ENCODE assay signal across 11 cellular contexts in genomic region chr16:79163666-79164377, GRCh38.
A peak's percentile ranks its signal among the peaks of the same experiment; 100 is the strongest.
DNase-seq lines count a peak whose midpoint lies in the region; ATAC-seq and TF ChIP-seq lines count a peak whose summit lies in the region.
"Had no signal": no experiment of that assay in that cellular context is flagged by ENCODE, and none has a peak within 500 bp of the region (broad histone marks: within the 10 kb centered on the region; RNA-seq: fewer than 3 reads in every experiment).

No MANE protein-coding gene starts in this region.

- no peak for TF ChIP-seq CTCF in CD8-positive, alpha-beta T cell (IDR thresholded peaks at IDR 0.05)

- H3K36me3 ChIP-seq in CD8-positive, alpha-beta T cell (ENCODE audit: insufficient read depth, low read length): no peaks in the 10 kb centered on the region
- no peaks in the 10 kb centered on the region for H3K36me3 ChIP-seq in naive thymus-derived CD4-positive, alpha-beta T cell (ENCODE audit: control insufficient read depth in 2 of 3, insufficient read depth in 3 of 3, low read length in 3 of 3)
- H3K36me3 ChIP-seq: ascending aorta had no signal

- peak in 1 of 7 experiments; percentile 11 for DNase-seq in CD8-positive, alpha-beta T cell
- DNase-seq in Jurkat, Clone E6-1 (ENCODE audit: low read depth, low spot score): peak; percentile 27
- DNase-seq in activated T-helper 2 cell treated with anti-CD3 and anti-CD28 coated beads, Interferon-gamma antibody, Interleukin-2, Interleukin-4, amounts not matched to agents 10 μg/mL and 5 μg/mL and 100 μg/mL, durations not matched to agents 14 hours and 24 hours and 36 hours (ENCODE audit: low spot score): no peak
- peak in 1 of 9 donors; percentile 2 for DNase-seq in naive thymus-derived CD4-positive, alpha-beta T cell
- no peak for DNase-seq in stimulated activated naive CD4-positive, alpha-beta T cell (lab: John Stamatoyannopoulos, UW)
- DNase-seq in erythroblast (lab: John Stamatoyannopoulos, UW): no peak
- DNase-seq: NCI-H1092 treated with DMSO at 0.1 percent for 48 hours; stimulated activated CD4-positive, alpha-beta T cell treated with anti-CD3 and anti-CD28 coated beads, Interleukin-4, amount 100 ng/mL, for 24 hours; T-helper 9 cell had no signal

- ATAC-seq in CD8-positive, alpha-beta T cell: no peak
- peak; percentile 48 for ATAC-seq in naive thymus-derived CD4-positive, alpha-beta T cell
- no peak for ATAC-seq in GM21381 (IDR thresholded peaks at IDR 0.05; ENCODE audit: unreplicated experiment)

- TF ChIP-seq POLR2A in erythroblast (IDR thresholded peaks at IDR 0.05; ENCODE audit: low read length): no peak

- POLR2A ChIA-PET in CD8-positive, alpha-beta T cell (lab: Charles Lee): no interaction called here
- POLR2A ChIA-PET in naive thymus-derived CD4-positive, alpha-beta T cell (lab: Charles Lee): no interaction called here

- CTCF ChIA-PET in CD8-positive, alpha-beta T cell (lab: Charles Lee): interaction anchor here (0.7 kb wide), 1 partner anchor 587 kb away, joined by 3 read pairs; no protein-coding TSS in a partner anchor
- CTCF ChIA-PET in naive thymus-derived CD4-positive, alpha-beta T cell (lab: Charles Lee): no interaction called here

- no peak overlapping the region for H3K4me3 ChIP-seq in CD8-positive, alpha-beta T cell (ENCODE audit: low read depth, low read length)
- H3K4me3 ChIP-seq in Jurkat, Clone E6-1 (ENCODE audit: low read length): no peak overlapping the region
- H3K4me3 ChIP-seq in naive thymus-derived CD4-positive, alpha-beta T cell (ENCODE audit: low read length): peak overlapping the region; percentile 24
- H3K4me3 ChIP-seq: ascending aorta had no signal

- peak overlapping the region; percentile 52 for H3K27ac Mint-ChIP-seq in CD8-positive, alpha-beta T cell
- peak overlapping the region; percentile 60 for H3K27ac Mint-ChIP-seq in activated T-helper 2 cell treated with anti-CD3 and anti-CD28 coated beads, Interferon-gamma antibody, Interleukin-2, Interleukin-4, amounts not matched to agents 10 μg/mL and 5 μg/mL and 100 μg/mL, durations not matched to agents 14 hours and 24 hours and 36 hours
- H3K27ac Mint-ChIP-seq in naive thymus-derived CD4-positive, alpha-beta T cell: peak overlapping the region in 6 of 9 donors; percentile 14 to 73 (median 53)

- H3K4me1 ChIP-seq in CD8-positive, alpha-beta T cell (ENCODE audit: insufficient read depth, low read length): no peaks in the 10 kb centered on the region
- H3K4me1 ChIP-seq in naive thymus-derived CD4-positive, alpha-beta T cell (ENCODE audit: control insufficient read depth in 2 of 2, insufficient read depth in 2 of 2, low read length in 2 of 2): no peaks in the 10 kb centered on the region
- H3K4me1 ChIP-seq: ascending aorta had no signal

- H3K27me3 ChIP-seq in CD8-positive, alpha-beta T cell (ENCODE audit: insufficient read depth, low read length): no peaks in the 10 kb centered on the region
- H3K27me3 ChIP-seq in naive thymus-derived CD4-positive, alpha-beta T cell (ENCODE audit: control insufficient read depth in 2 of 2, insufficient read depth in 2 of 2, low read length in 2 of 2): no peaks in the 10 kb centered on the region
- H3K27me3 ChIP-seq: ascending aorta had no signal

- peaks cover 10% of the 10 kb centered on the region for H3K9me3 Mint-ChIP-seq in CD8-positive, alpha-beta T cell
- peaks cover 7% of the 10 kb centered on the region for H3K9me3 Mint-ChIP-seq in activated T-helper 2 cell treated with anti-CD3 and anti-CD28 coated beads, Interferon-gamma antibody, Interleukin-2, Interleukin-4, amounts not matched to agents 10 μg/mL and 5 μg/mL and 100 μg/mL, durations not matched to agents 14 hours and 24 hours and 36 hours
- peaks cover 5 to 10% (median 8%) of the 10 kb centered on the region in 11 donors for H3K9me3 Mint-ChIP-seq in naive thymus-derived CD4-positive, alpha-beta T cell

- intact Hi-C loops in CD8-positive, alpha-beta T cell (cut with DNase I, micrococcal nuclease): no loop called here
- intact Hi-C loops in activated T-helper 2 cell treated with anti-CD3 and anti-CD28 coated beads, Interferon-gamma antibody, Interleukin-2, Interleukin-4, amounts not matched to agents 10 μg/mL and 5 μg/mL and 100 μg/mL, durations not matched to agents 14 hours and 24 hours and 36 hours (cut with micrococcal nuclease): no loop called here
- intact Hi-C loops in naive thymus-derived CD4-positive, alpha-beta T cell (cut with micrococcal nuclease): no loop called here

- H3K9me3 ChIP-seq in CD8-positive, alpha-beta T cell (ENCODE audit: low read length): peaks cover 4% of the 10 kb centered on the region
- no peaks in the 10 kb centered on the region for H3K9me3 ChIP-seq in naive thymus-derived CD4-positive, alpha-beta T cell (ENCODE audit: control insufficient read depth in 2 of 3, low read length in 3 of 3)

- no peak overlapping the region for H3K27ac ChIP-seq in CD8-positive, alpha-beta T cell (ENCODE audit: low read depth, low read length)
- no peak overlapping the region for H3K27ac ChIP-seq in naive thymus-derived CD4-positive, alpha-beta T cell (ENCODE audit: low read depth, low read length)
- H3K27ac ChIP-seq: ascending aorta had no signal

- H3K36me3 Mint-ChIP-seq in CD8-positive, alpha-beta T cell: peaks cover 2% of the 10 kb centered on the region
- peaks cover 6% of the 10 kb centered on the region for H3K36me3 Mint-ChIP-seq in activated T-helper 2 cell treated with anti-CD3 and anti-CD28 coated beads, Interferon-gamma antibody, Interleukin-2, Interleukin-4, amounts not matched to agents 10 μg/mL and 5 μg/mL and 100 μg/mL, durations not matched to agents 14 hours and 24 hours and 36 hours (ENCODE audit: low read depth)
- H3K36me3 Mint-ChIP-seq in naive thymus-derived CD4-positive, alpha-beta T cell: peaks cover 6 to 12% (median 10%) of the 10 kb centered on the region in 5 donors

- H3K27me3 Mint-ChIP-seq in CD8-positive, alpha-beta T cell (ENCODE audit: low read depth): no peaks in the 10 kb centered on the region
- H3K27me3 Mint-ChIP-seq in activated T-helper 2 cell treated with anti-CD3 and anti-CD28 coated beads, Interferon-gamma antibody, Interleukin-2, Interleukin-4, amounts not matched to agents 10 μg/mL and 5 μg/mL and 100 μg/mL, durations not matched to agents 14 hours and 24 hours and 36 hours (ENCODE audit: low read depth): no peaks in the 10 kb centered on the region
- peaks cover 0 to 5% (median 0%) of the 10 kb centered on the region in 5 donors for H3K27me3 Mint-ChIP-seq in naive thymus-derived CD4-positive, alpha-beta T cell

- peaks cover 13% of the 10 kb centered on the region for H3K4me1 Mint-ChIP-seq in CD8-positive, alpha-beta T cell (ENCODE audit: low read depth)
- H3K4me1 Mint-ChIP-seq in activated T-helper 2 cell treated with anti-CD3 and anti-CD28 coated beads, Interferon-gamma antibody, Interleukin-2, Interleukin-4, amounts not matched to agents 10 μg/mL and 5 μg/mL and 100 μg/mL, durations not matched to agents 14 hours and 24 hours and 36 hours (ENCODE audit: low read depth): peaks cover 26% of the 10 kb centered on the region
- peaks cover 11 to 34% (median 17%) of the 10 kb centered on the region in 7 donors for H3K4me1 Mint-ChIP-seq in naive thymus-derived CD4-positive, alpha-beta T cell

- peak overlapping the region; percentile 80 for H3K4me3 Mint-ChIP-seq in CD8-positive, alpha-beta T cell
- peak overlapping the region; percentile 61 for H3K4me3 Mint-ChIP-seq in activated T-helper 2 cell treated with anti-CD3 and anti-CD28 coated beads, Interferon-gamma antibody, Interleukin-2, Interleukin-4, amounts not matched to agents 10 μg/mL and 5 μg/mL and 100 μg/mL, durations not matched to agents 14 hours and 24 hours and 36 hours (ENCODE audit: low read depth)
- peak overlapping the region; percentile 66 to 90 (median 80) for H3K4me3 Mint-ChIP-seq in naive thymus-derived CD4-positive, alpha-beta T cell
